ENCODE assay signal across 12 cellular contexts in genomic region chr5:181235323-181235688, GRCh38. TPM values are rescaled to one million over a fixed set of nuclear protein-coding genes. Genes with fewer than 3 reads are reported as not detected.
DNase-seq lines count a peak whose midpoint lies in the region; ATAC-seq, FAIRE-seq and TF ChIP-seq lines count a peak whose summit lies in the region.
"Had no signal": no experiment of that assay in that cellular context is flagged by ENCODE, and none has a peak within 500 bp of the region (broad histone marks: within the 10 kb centered on the region; RNA-seq: fewer than 3 reads in every experiment).

No MANE protein-coding gene starts in this region.

- H3K4me2 ChIP-seq in A549: no peak overlapping the region

- H3K27me3 ChIP-seq in iPS-15b (ENCODE audit: control insufficient read depth, insufficient read depth, low read length): no peaks in the 10 kb centered on the region

- FAIRE-seq in A549 (lab: Jason Lieb, UNC): no peak
- FAIRE-seq: kidney had no signal

- peak in 1 of 2 experiments; percentile 7; a peak in 3 of 6 replicates for ATAC-seq in A549
- ATAC-seq in GM18505 (IDR thresholded peaks at IDR 0.05; ENCODE audit: unreplicated experiment): no peak
- no peak for ATAC-seq in GM18498 (IDR thresholded peaks at IDR 0.05; ENCODE audit: unreplicated experiment)

- DNase-seq in A549 (ENCODE audit: low read depth in 1 of 2, low spot score in 1 of 2) (no peak), SW480 (ENCODE audit: low spot score) (peak; percentile 30), KBM-7 (no peak), occipital lobe (lab: John Stamatoyannopoulos, UW) (no peak), NCI-H1092 treated with DMSO at 0.1 percent for 48 hours (lab: John Stamatoyannopoulos, UW) (no peak)
- DNase-seq: CD4-positive, CD25-positive, alpha-beta regulatory T cell; kidney; NCI-H146; T-helper 9 cell had no signal

- peak overlapping the region; percentile 3 for H3K9ac ChIP-seq in iPS-15b (ENCODE audit: low read depth, low read length)

- POLR2A ChIA-PET in A549 (lab: Yijun Ruan, JAX): interaction anchor here (1.1 to 4.2 kb wide), 8 partner anchors 9 to 45 kb away, joined by 3 to 25 read pairs (median 4); partner anchors contain the start of genes RACK1, TRIM41 and TRIM7

- H3K4me1 ChIP-seq in A549: peaks cover 14% of the 10 kb centered on the region; the same call in 1 of the 3 replicates
- H3K4me1 ChIP-seq in iPS-15b (ENCODE audit: control insufficient read depth, insufficient read depth, low read length): no peaks in the 10 kb centered on the region

- no peak for TF ChIP-seq RAD21 in A549 (conservative IDR thresholded peaks at IDR 0.05 in 1 of 2, IDR thresholded peaks at IDR 0.05 in 1 of 2)

- H3K36me3 ChIP-seq in iPS-15b (ENCODE audit: control insufficient read depth, insufficient read depth, low read length): peaks cover 74% of the 10 kb centered on the region

- H3K27ac ChIP-seq in A549: peak overlapping the region in 1 of 2 experiments; percentile 47; a peak in 2 of 6 replicates

- TF ChIP-seq POLR2A in A549 (IDR thresholded peaks at IDR 0.05; ENCODE audit: low read length): no peak
- peak; percentile 2 for TF ChIP-seq POLR2A in GM18505 (IDR thresholded peaks at IDR 0.05; ENCODE audit: borderline replicate concordance, extremely low read depth, insufficient read depth, insufficient read length)

- no peak for TF ChIP-seq EP300 in A549 (IDR thresholded peaks at IDR 0.05)

- H3K9me3 ChIP-seq in A549: no peaks in the 10 kb centered on the region
- H3K9me3 ChIP-seq in iPS-15b (ENCODE audit: control insufficient read depth, insufficient read depth, low read length): no peaks in the 10 kb centered on the region

- CTCF ChIA-PET in A549 (lab: Yijun Ruan, JAX): interaction anchor here (0.7 to 1.0 kb wide), 3 partner anchors 9 to 37 kb away, joined by 3 to 4 read pairs (median 4); partner anchors contain the start of gene RACK1

- no peak for TF ChIP-seq CTCF in A549 (IDR thresholded peaks at IDR 0.05)

- H3K4me3 ChIP-seq in A549 (no peak overlapping the region), iPS-15b (ENCODE audit: low read depth, low read length) (no peak overlapping the region)

- WGBS in A549 (ENCODE audit: missing lambda C conversion rate): 89% methylated on average over 5 of the region's 5 CpGs

- in situ Hi-C loops in KBM-7 (cut with MboI; ENCODE audit: low pct_unique_long_range_greater_than_20kb, low sequenced_read_pairs): no loop called here

TF ChIP-seq in A549, 52 proteins besides CTCF, POLR2A, EP300 and RAD21:
- TF ChIP-seq BHLHE40 (IDR thresholded peaks at IDR 0.05; ENCODE audit: low read depth, low read length) (no peak), REST (IDR thresholded peaks at IDR 0.05) (no peak), ZSCAN20 (CRISPR knock-in tag; IDR thresholded peaks at IDR 0.05) (no peak), JUNB (IDR thresholded peaks at IDR 0.05) (no peak), MAX (IDR thresholded peaks at IDR 0.05) (0 out of 2 replicates have a peak, but pooled peaks have one; percentile 15), RARB (CRISPR knock-in tag; IDR thresholded peaks at IDR 0.05) (no peak), CEBPB (IDR thresholded peaks at IDR 0.05) (0 out of 4 replicates have a peak, but pooled peaks of 1 of the 2 experiments have one; percentile 17), ZNF302 (CRISPR knock-in tag; IDR thresholded peaks at IDR 0.05) (no peak), GATA3 (IDR thresholded peaks at IDR 0.05; ENCODE audit: borderline replicate concordance) (no peak), RCOR1 (IDR thresholded peaks at IDR 0.05; ENCODE audit: low read depth, low read length) (no peak), PHF8 (IDR thresholded peaks at IDR 0.05; ENCODE audit: borderline replicate concordance, low read depth) (no peak), HEYL (CRISPR knock-in tag; IDR thresholded peaks at IDR 0.05) (no peak), POLR2AphosphoS2 (conservative IDR thresholded peaks at IDR 0.05; ENCODE audit: low read length) (peak; percentile 34; the same call in 1 of the 2 replicates)

RNA-seq across cellular contexts. Expression of gene RACK1, which starts 8.4 kb away (rescaled TPM):
- 3,139 and 4,035 TPM in 2 replicates for polyA plus RNA-seq in A549 (2011; rRNA removed)
- polyA plus RNA-seq in A549 (2012; cell fraction: cytosol; rRNA removed): 4,808 and 5,207 TPM in 2 replicates
- 3,506 and 3,565 TPM in 2 replicates for polyA plus RNA-seq in A549 (2012; cell fraction: nucleus; rRNA removed)
- 2,466 to 2,717 TPM (median 2,590 TPM) in 3 replicates for polyA plus RNA-seq in A549 (2017; fragmentation: RNase III; extraction: RNeasy Plus Mini Kit Qiagen cat#74134 plus additional on column Dnase treatment)
- 6,906 and 9,556 TPM in 2 replicates for polyA minus RNA-seq in A549 (2011; rRNA and poly(A)+ RNA removed)
- total RNA-seq in occipital lobe: 2,761 TPM

RNA-seq across cellular contexts. Expression of gene TRIM41, which starts 12.2 kb away (rescaled TPM):
- polyA plus RNA-seq in A549 (2011; rRNA removed): 17.0 and 22.7 TPM in 2 replicates
- polyA plus RNA-seq in A549 (2012; cell fraction: cytosol; rRNA removed): 21.6 and 22.2 TPM in 2 replicates
- polyA plus RNA-seq in A549 (2012; cell fraction: nucleus; rRNA removed): 73.3 and 77.6 TPM in 2 replicates
- 29.7 to 35.0 TPM (median 32.5 TPM) in 3 replicates for polyA plus RNA-seq in A549 (2017; fragmentation: RNase III; extraction: RNeasy Plus Mini Kit Qiagen cat#74134 plus additional on column Dnase treatment)
- polyA minus RNA-seq in A549 (2011; rRNA and poly(A)+ RNA removed): 10.5 and 11.3 TPM in 2 replicates
- total RNA-seq in occipital lobe: 11.9 TPM

RNA-seq across cellular contexts. Expression of gene TRIM52, which starts 25.6 kb away (rescaled TPM):
- polyA plus RNA-seq in A549 (2011; rRNA removed) (10.9 and 11.1 TPM in 2 replicates), A549 (2017; fragmentation: RNase III; extraction: RNeasy Plus Mini Kit Qiagen cat#74134 plus additional on column Dnase treatment) (10.9 to 13.1 TPM (median 12.1 TPM) in 3 replicates)
- 4.7 and 5.8 TPM in 2 replicates for polyA plus RNA-seq in A549 (2012; cell fraction: cytosol; rRNA removed)
- 7.5 and 7.7 TPM in 2 replicates for polyA plus RNA-seq in A549 (2012; cell fraction: nucleus; rRNA removed)
- polyA minus RNA-seq in A549 (2011; rRNA and poly(A)+ RNA removed): 7.5 and 8.8 TPM in 2 replicates
- 10.8 TPM for total RNA-seq in occipital lobe

RNA-seq across cellular contexts. Expression of gene TRIM7, which starts 30.3 kb away (rescaled TPM):
- polyA plus RNA-seq in A549 (2011; rRNA removed) (20.4 and 30.7 TPM in 2 replicates), A549 (2017; fragmentation: RNase III; extraction: RNeasy Plus Mini Kit Qiagen cat#74134 plus additional on column Dnase treatment) (21.8 to 23.2 TPM (median 23.1 TPM) in 3 replicates)
- polyA plus RNA-seq in A549 (2012; cell fraction: cytosol; rRNA removed): 27.2 and 28.7 TPM in 2 replicates
- 20.4 and 25.4 TPM in 2 replicates for polyA plus RNA-seq in A549 (2012; cell fraction: nucleus; rRNA removed)
- 5.3 and 5.6 TPM in 2 replicates for polyA minus RNA-seq in A549 (2011; rRNA and poly(A)+ RNA removed)
- total RNA-seq in occipital lobe: 0.78 TPM
